In genomic region chr9:131382850-131383729, GRCh38 we compare ENCODE assay signal across 8 cellular contexts. TPM values are rescaled to one million over a fixed set of nuclear protein-coding genes. Genes with fewer than 3 reads are reported as not detected.
DNase-seq lines count a peak whose midpoint lies in the region; TF ChIP-seq lines count a peak whose summit lies in the region.

No MANE protein-coding gene starts in this region.

- no peak overlapping the region for H2BK5ac ChIP-seq in mesendoderm (ENCODE audit: low read length)

- no peak overlapping the region for H3K4ac ChIP-seq in mesendoderm (ENCODE audit: low read depth, low read length)

- no peak overlapping the region for H2BK15ac ChIP-seq in mesendoderm (replicated peaks; ENCODE audit: low read depth)

- no peak overlapping the region for H4K8ac ChIP-seq in mesendoderm (ENCODE audit: low read depth, low read length)

- H3K27ac ChIP-seq in mesendoderm (ENCODE audit: low read depth, low read length), result peak overlapping the region; percentile 68

- H3K18ac ChIP-seq in mesendoderm (ENCODE audit: low read length), result peak overlapping the region; percentile 19

- H3K23ac ChIP-seq in mesendoderm (ENCODE audit: low read length), result no peak overlapping the region

- no peak for TF ChIP-seq CTCF in GM13976 (IDR thresholded peaks at IDR 0.05; ENCODE audit: borderline replicate concordance, control extremely low read depth, extremely low read depth, insufficient read depth, missing control alignments)

- no peak overlapping the region for H3K56ac ChIP-seq in mesendoderm (ENCODE audit: low read length)

- H3K79me2 ChIP-seq in mesendoderm (ENCODE audit: control insufficient read depth, insufficient read depth, low read length), result no peaks in the 10 kb centered on the region

- DNase-seq in GM13976 (ENCODE audit: low spot score) (peak; percentile 19), NCI-H446 treated with DMSO at 0.1 percent for 48 hours (lab: John Stamatoyannopoulos, UW) (peak; percentile 44), dermis blood vessel endothelial cell (peak; percentile 74), mesendoderm (peak; percentile 92), activated T-cell treated with anti-CD3 and anti-CD28 coated beads for 4 hours (no peak), NOMO-1 treated with DMSO at 0.1 percent for 48 hours (lab: John Stamatoyannopoulos, UW; ENCODE audit: unreplicated experiment) (no peak), OCI-M2 (lab: John Stamatoyannopoulos, UW; ENCODE audit: unreplicated experiment) (no peak)
- no peak for DNase-seq in activated CD8-positive, alpha-beta memory T cell treated with anti-CD3 and anti-CD28 coated beads, Interleukin-2, amount 50 U/mL, for 4 hours

- no peaks in the 10 kb centered on the region for H3K79me1 ChIP-seq in mesendoderm (ENCODE audit: low read length)

- H3K36me3 ChIP-seq in mesendoderm (ENCODE audit: control insufficient read depth, insufficient read depth, low read length), result no peaks in the 10 kb centered on the region

- no peak overlapping the region for H2AK5ac ChIP-seq in mesendoderm (ENCODE audit: low read length)

- H2BK120ac ChIP-seq in mesendoderm (ENCODE audit: low read depth, low read length), result no peak overlapping the region

- H4K5ac ChIP-seq in mesendoderm (ENCODE audit: low read length), result no peak overlapping the region

- no peaks in the 10 kb centered on the region for H3K27me3 ChIP-seq in mesendoderm (ENCODE audit: insufficient read depth, low read length, poor library complexity)

- peaks cover 5% of the 10 kb centered on the region for H3K4me1 ChIP-seq in mesendoderm (ENCODE audit: control insufficient read depth, low read depth, low read length)

- no peak overlapping the region for H3K4me2 ChIP-seq in mesendoderm (ENCODE audit: low read length)

- no peak overlapping the region for H3K4me3 ChIP-seq in mesendoderm (ENCODE audit: low read length)

- no CpG with 5 or more reads among the region's 19 CpGs for WGBS in mesendoderm (ENCODE audit: extremely low coverage, insufficient coverage, low lambda C conversion rate)

- in situ Hi-C loops in GM13976 (cut with MboI; ENCODE audit: low sequenced_read_pairs, unreplicated experiment), result no loop called here

- no peak overlapping the region for H3K9ac ChIP-seq in mesendoderm (ENCODE audit: low read length)

RNA-seq across cellular contexts. Expression of gene PRRC2B, which starts 10.8 kb away (rescaled TPM):
- 63.8 and 110 TPM in 2 replicates for total RNA-seq in dermis blood vessel endothelial cell
- 62.7 TPM for polyA plus RNA-seq in mesendoderm (2013, experiment 1 of 2)
- polyA plus RNA-seq in mesendoderm (2013, experiment 2 of 2), result 70.0 TPM

Comparison
In these comparisons a context has a peak if more than half of its experiments do, and no peak if none do; other contexts are left out.
1. DNase-seq: peak in GM13976 (single experiment), NCI-H446 treated with DMSO at 0.1 percent for 48 hours (single experiment), dermis blood vessel endothelial cell (single experiment) and mesendoderm (single experiment); none in activated T-cell treated with anti-CD3 and anti-CD28 coated beads for 4 hours (single experiment), NOMO-1 treated with DMSO at 0.1 percent for 48 hours (single experiment), OCI-M2 (single experiment) and activated CD8-positive, alpha-beta memory T cell treated with anti-CD3 and anti-CD28 coated beads, Interleukin-2, amount 50 U/mL, for 4 hours (single experiment).